Comparison of ENCODE assay signal across 20 cellular contexts in the genomic region with DNA sequence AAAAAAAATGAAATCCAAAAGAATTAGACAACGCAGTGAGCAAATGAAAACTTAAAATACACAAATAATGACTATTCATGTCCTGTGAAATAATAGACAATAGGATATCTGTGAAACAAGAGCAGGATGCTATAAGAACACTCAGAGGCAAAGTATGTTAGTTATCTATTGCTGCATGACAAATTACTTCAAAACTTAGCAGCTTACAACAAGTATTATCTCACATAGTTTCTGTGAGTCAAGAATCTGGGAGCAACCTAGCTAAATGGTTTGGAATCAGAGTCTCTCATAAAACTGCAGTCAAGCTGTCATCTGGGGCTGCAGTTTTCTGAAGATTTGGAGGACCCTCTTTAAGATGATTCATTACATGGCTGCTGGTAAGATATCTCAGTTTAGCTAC. TPM values are rescaled to one million over a fixed set of nuclear protein-coding genes. Genes with fewer than 3 reads are reported as not detected.
DNase-seq lines count a peak whose midpoint lies in the region; ATAC-seq and TF ChIP-seq lines count a peak whose summit lies in the region.
"Had no signal": no experiment of that assay in that cellular context is flagged by ENCODE, and none has a peak within 500 bp of the region (broad histone marks: within the 10 kb centered on the region; RNA-seq: fewer than 3 reads in every experiment).

No MANE protein-coding gene starts in this region.

- no peak for TF ChIP-seq RAD21 in SK-N-SH (IDR thresholded peaks at IDR 0.05; ENCODE audit: low read length)

- TF ChIP-seq CTCF in SK-N-SH (IDR thresholded peaks at IDR 0.05), result no peak

- no peaks in the 10 kb centered on the region for H3K27me3 ChIP-seq in SK-N-SH (ENCODE audit: insufficient read depth)
- no peaks in the 10 kb centered on the region for H3K27me3 ChIP-seq in trophoblast cell (ENCODE audit: insufficient read depth, low read length)
- H3K27me3 ChIP-seq: BLaER1 treated with 17β-estradiol and CSF1 and Interleukin-3, amounts not matched to agents 10 nM and 100 nM; body of pancreas; vagina had no signal

- H3K27ac ChIP-seq in SK-N-SH (ENCODE audit: low read depth in 2 of 2, low read length in 1 of 2), result peak overlapping the region in 1 of 2 experiments; percentile 68; a peak in 2 of 4 replicates
- H3K27ac ChIP-seq in trophoblast cell (ENCODE audit: low read depth, low read length), result no peak overlapping the region
- no peak overlapping the region for H3K27ac ChIP-seq in caudate nucleus (ENCODE audit: low read depth, low read length)
- H3K27ac ChIP-seq: BLaER1 treated with 17β-estradiol and CSF1 and Interleukin-3, amounts not matched to agents 10 nM and 100 nM; body of pancreas; vagina had no signal

- no peak overlapping the region for H4K8ac ChIP-seq in trophoblast cell (ENCODE audit: low read depth, low read length)

- H2BK120ac ChIP-seq in trophoblast cell (ENCODE audit: insufficient read depth, low read length, poor library complexity), result no peak overlapping the region

- no peak overlapping the region for H3K4ac ChIP-seq in trophoblast cell (ENCODE audit: low read depth, low read length)

- H3F3A ChIP-seq in SK-N-SH (replicated peaks; ENCODE audit: insufficient read depth), result peaks cover 19% of the 10 kb centered on the region

- H4K12ac ChIP-seq in trophoblast cell (ENCODE audit: low read depth, low read length), result no peak overlapping the region

- H3K36me3 ChIP-seq in SK-N-SH (replicated peaks in 1 of 2; ENCODE audit: control insufficient read depth in 1 of 2, insufficient read depth in 2 of 2, low read length in 1 of 2), result no peaks in the 10 kb centered on the region
- H3K36me3 ChIP-seq in trophoblast cell (ENCODE audit: control insufficient read depth in 1 of 2, insufficient read depth in 2 of 2, low read length in 2 of 2), result no peaks in the 10 kb centered on the region
- H3K36me3 ChIP-seq: BLaER1 treated with 17β-estradiol and CSF1 and Interleukin-3, amounts not matched to agents 10 nM and 100 nM; vagina had no signal

- H3K9ac ChIP-seq in SK-N-SH (peak overlapping the region; percentile 30; the same call in 1 of the 2 replicates), trophoblast cell (ENCODE audit: low read length) (no peak overlapping the region)
- H3K9ac ChIP-seq: BLaER1 treated with 17β-estradiol and CSF1 and Interleukin-3, amounts not matched to agents 10 nM and 100 nM had no signal

- no peak overlapping the region for H2AK5ac ChIP-seq in trophoblast cell (ENCODE audit: low read length)

- H3K4me2 ChIP-seq in SK-N-SH (peak overlapping the region; percentile 20; the same call in 1 of the 2 replicates), trophoblast cell (ENCODE audit: low read length) (no peak overlapping the region)
- H3K4me2 ChIP-seq: BLaER1 treated with 17β-estradiol and CSF1 and Interleukin-3, amounts not matched to agents 10 nM and 100 nM had no signal

- H3K18ac ChIP-seq in trophoblast cell (ENCODE audit: low read length), result no peak overlapping the region

- POLR2A ChIA-PET in SK-N-SH (lab: Yijun Ruan, JAX), result no interaction called here

- H4K20me1 ChIP-seq in SK-N-SH (ENCODE audit: insufficient read depth), result no peaks in the 10 kb centered on the region
- H4K20me1 ChIP-seq: BLaER1 treated with 17β-estradiol and CSF1 and Interleukin-3, amounts not matched to agents 10 nM and 100 nM had no signal

- H3K79me2 ChIP-seq in SK-N-SH (ENCODE audit: insufficient read depth) (no peaks in the 10 kb centered on the region), trophoblast cell (ENCODE audit: control insufficient read depth, insufficient read depth, low read length, poor library complexity) (no peaks in the 10 kb centered on the region)

- peak overlapping the region; percentile 7; the same call in 1 of the 2 replicates for H2AFZ ChIP-seq in SK-N-SH (ENCODE audit: low read depth)
- no peak overlapping the region for H2AFZ ChIP-seq in trophoblast cell (ENCODE audit: insufficient read depth, low read length, poor library complexity)

- no peak overlapping the region for H4K91ac ChIP-seq in trophoblast cell (ENCODE audit: low read depth, low read length)

- H2BK12ac ChIP-seq in trophoblast cell (ENCODE audit: low read length), result no peak overlapping the region

- ATAC-seq in GM21825 (IDR thresholded peaks at IDR 0.05; ENCODE audit: unreplicated experiment), result no peak
- ATAC-seq in GM21529 (IDR thresholded peaks at IDR 0.05; ENCODE audit: unreplicated experiment), result no peak
- ATAC-seq: body of pancreas had no signal

- TF ChIP-seq EP300 in SK-N-SH (IDR thresholded peaks at IDR 0.05; ENCODE audit: borderline replicate concordance in 1 of 2, low read depth in 1 of 2, low read length in 1 of 2), result no peak

- H3K14ac ChIP-seq in trophoblast cell (ENCODE audit: low read length), result no peak overlapping the region

- H3K9me2 ChIP-seq in SK-N-SH, result no peaks in the 10 kb centered on the region

- H3K79me1 ChIP-seq in trophoblast cell (ENCODE audit: low read length), result no peaks in the 10 kb centered on the region

- peak; percentile 93 for DNase-seq in ELR (ENCODE audit: low read depth)
- DNase-seq in SK-N-SH, result no peak
- DNase-seq in fibroblast of gingiva (ENCODE audit: low read depth), result peak; percentile 58
- peak; percentile 3 to 77 for DNase-seq in trophoblast cell
- no peak for DNase-seq in caudate nucleus (lab: John Stamatoyannopoulos, UW)
- DNase-seq in GM19238 (ENCODE audit: insufficient read length, low spot score), result no peak
- DNase-seq: activated CD4-positive, alpha-beta T cell treated with anti-CD3 and anti-CD28 coated beads for 1 hour; body of pancreas; DMS53; effector CD4-positive, alpha-beta T cell; head of caudate nucleus; kidney; NCI-H1694 treated with DMSO at 0.1 percent for 48 hours; NCI-H510A treated with DMSO at 0.1 percent for 48 hours; small intestine; stimulated activated naive CD4-positive, alpha-beta T cell treated with Interleukin-2 at 50 U/mL for 16 hours had no signal

- H3K9me3 ChIP-seq in SK-N-SH (peaks cover 4% of the 10 kb centered on the region; the same call in 1 of the 2 replicates), trophoblast cell (ENCODE audit: insufficient read depth, low read depth, low read length) (no peaks in the 10 kb centered on the region)
- H3K9me3 ChIP-seq: body of pancreas, vagina had no signal

- 6% methylated on average over 1 of the region's 1 CpG for WGBS in SK-N-SH (ENCODE audit: low lambda C conversion rate)
- WGBS in trophoblast cell (ENCODE audit: extremely low coverage, insufficient coverage, insufficient read length), result no CpG with 5 or more reads among the region's 1 CpG

- H3K4me1 ChIP-seq in SK-N-SH (ENCODE audit: control insufficient read depth in 1 of 2, insufficient read depth in 2 of 2, low read depth in 1 of 2, low read length in 1 of 2) (no peaks in the 10 kb centered on the region; a peak in 1 of 4 replicates), trophoblast cell (ENCODE audit: control insufficient read depth in 1 of 2, insufficient read depth in 2 of 2, low read length in 2 of 2) (no peaks in the 10 kb centered on the region)
- H3K4me1 ChIP-seq: BLaER1 treated with 17β-estradiol and CSF1 and Interleukin-3, amounts not matched to agents 10 nM and 100 nM; body of pancreas; vagina had no signal

- CTCF ChIA-PET in SK-N-SH (lab: Yijun Ruan, JAX), result interaction anchor here (1.4 to 2.1 kb wide), 4 partner anchors 78 to 214 kb away, joined by 3 to 13 read pairs (median 5); no protein-coding TSS in a partner anchor

- no peak overlapping the region for H3K23ac ChIP-seq in trophoblast cell (ENCODE audit: low read length)

- H2BK5ac ChIP-seq in trophoblast cell (ENCODE audit: low read depth, low read length, poor library complexity), result no peak overlapping the region

- H3K4me3 ChIP-seq in SK-N-SH (ENCODE audit: low read depth in 2 of 2, low read length in 1 of 2), result no peak overlapping the region
- no peak overlapping the region for H3K4me3 ChIP-seq in trophoblast cell (ENCODE audit: low read depth, low read length)
- H3K4me3 ChIP-seq: BLaER1 treated with 17β-estradiol and CSF1 and Interleukin-3, amounts not matched to agents 10 nM and 100 nM; body of pancreas; vagina had no signal

TF ChIP-seq in SK-N-SH, 30 proteins besides CTCF, POLR2A, EP300 and RAD21:
- TF ChIP-seq, protein P1, sequence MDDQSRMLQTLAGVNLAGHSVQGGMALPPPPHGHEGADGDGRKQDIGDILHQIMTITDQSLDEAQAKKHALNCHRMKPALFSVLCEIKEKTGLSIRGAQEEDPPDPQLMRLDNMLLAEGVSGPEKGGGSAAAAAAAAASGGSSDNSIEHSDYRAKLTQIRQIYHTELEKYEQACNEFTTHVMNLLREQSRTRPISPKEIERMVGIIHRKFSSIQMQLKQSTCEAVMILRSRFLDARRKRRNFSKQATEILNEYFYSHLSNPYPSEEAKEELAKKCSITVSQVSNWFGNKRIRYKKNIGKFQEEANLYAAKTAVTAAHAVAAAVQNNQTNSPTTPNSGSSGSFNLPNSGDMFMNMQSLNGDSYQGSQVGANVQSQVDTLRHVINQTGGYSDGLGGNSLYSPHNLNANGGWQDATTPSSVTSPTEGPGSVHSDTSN (IDR thresholded peaks at IDR 0.05), result peak; percentile 79
- peak; percentile 65; the same call in 1 of the 2 replicates for TF ChIP-seq FOSL2 (IDR thresholded peaks at IDR 0.05; ENCODE audit: borderline replicate concordance, low read depth)
- peak; percentile 19; the same call in 1 of the 2 replicates for TF ChIP-seq NFIC (IDR thresholded peaks at IDR 0.05; ENCODE audit: borderline replicate concordance)
- 0 out of 2 replicates have a peak, but pooled peaks have one; percentile 19 for TF ChIP-seq MEF2A (IDR thresholded peaks at IDR 0.05; ENCODE audit: borderline replicate concordance, low read depth)
- peak; percentile 69 for TF ChIP-seq TCF12 (IDR thresholded peaks at IDR 0.05)
- TF ChIP-seq NRF1 (IDR thresholded peaks at IDR 0.05; ENCODE audit: low read depth, low read length), result no peak
- peak; percentile 74 for TF ChIP-seq TEAD4 (IDR thresholded peaks at IDR 0.05; ENCODE audit: borderline replicate concordance, insufficient read depth)
- TF ChIP-seq MXI1 (IDR thresholded peaks at IDR 0.05; ENCODE audit: low read depth, low read length), result no peak
- TF ChIP-seq JUND (IDR thresholded peaks at IDR 0.05), result peak; percentile 74

RNA-seq across cellular contexts. Expression of a gene that starts 36.5 kb away (rescaled TPM):
- 11.9 and 17.8 TPM in 2 replicates for polyA plus RNA-seq in SK-N-SH (2012; rRNA removed)
- polyA plus RNA-seq in SK-N-SH (2012; cell fraction: cytosol; rRNA removed), result 17.1 and 18.3 TPM in 2 replicates
- 7.7 and 11.5 TPM in 2 replicates for polyA plus RNA-seq in SK-N-SH (2012; cell fraction: nucleus; rRNA removed)
- 17.2 and 17.8 TPM in 2 replicates for polyA plus RNA-seq in trophoblast cell (2013)

RNA-seq across cellular contexts. Expression of a gene that starts 40.1 kb away (rescaled TPM):
- polyA plus RNA-seq in SK-N-SH (2012; rRNA removed), result 3.2 and 3.9 TPM in 2 replicates
- polyA plus RNA-seq in SK-N-SH (2012; cell fraction: cytosol; rRNA removed), result 5.3 and 5.7 TPM in 2 replicates
- polyA plus RNA-seq in SK-N-SH (2012; cell fraction: nucleus; rRNA removed), result 1.9 and 5.8 TPM in 2 replicates
- polyA plus RNA-seq in trophoblast cell (2013), result 9.0 and 9.2 TPM in 2 replicates

Comparison
In these comparisons a context has a peak if more than half of its experiments do, and no peak if none do; other contexts are left out.
1. DNase-seq: peak in ELR (single experiment), fibroblast of gingiva (single experiment) and trophoblast cell (2 of 2); none in SK-N-SH (single experiment), caudate nucleus (0 of 61) and GM19238 (single experiment).